ENCODE assay signal across 8 cellular contexts in genomic region chr3:67357610-67358458, GRCh38.
A peak's percentile ranks its signal among the peaks of the same experiment; 100 is the strongest.
DNase-seq lines count a peak whose midpoint lies in the region; ATAC-seq, FAIRE-seq and TF ChIP-seq lines count a peak whose summit lies in the region.

No MANE protein-coding gene starts in this region.

- H4K91ac ChIP-seq in trophoblast cell (ENCODE audit: low read depth, low read length): no peak overlapping the region

- H2BK12ac ChIP-seq in trophoblast cell (ENCODE audit: low read length): peak overlapping the region; percentile 87

- no peak overlapping the region for H3K9ac ChIP-seq in trophoblast cell (ENCODE audit: low read length)

- H3K27ac ChIP-seq in trophoblast cell (ENCODE audit: low read depth, low read length) (no peak overlapping the region), aorta (ENCODE audit: low read depth in 1 of 2, low read length in 2 of 2) (no peak overlapping the region)

- no peaks in the 10 kb centered on the region for H3K27me3 ChIP-seq in bronchial epithelial cell (ENCODE audit: control insufficient read depth, insufficient read depth, low read length)
- H3K27me3 ChIP-seq in trophoblast cell (ENCODE audit: insufficient read depth, low read length): no peaks in the 10 kb centered on the region
- H3K27me3 ChIP-seq in aorta (ENCODE audit: control insufficient read depth in 1 of 2, insufficient read depth in 2 of 2, low read length in 1 of 2): no peaks in the 10 kb centered on the region

- H3K9me3 ChIP-seq in trophoblast cell (ENCODE audit: insufficient read depth, low read depth, low read length) (no peaks in the 10 kb centered on the region), aorta (ENCODE audit: control insufficient read depth, low read length) (no peaks in the 10 kb centered on the region)

- no peak overlapping the region for H2BK5ac ChIP-seq in trophoblast cell (ENCODE audit: low read depth, low read length, poor library complexity)

- no peak overlapping the region for H3K4ac ChIP-seq in trophoblast cell (ENCODE audit: low read depth, low read length)

- peak overlapping the region; percentile 75 for H4K12ac ChIP-seq in trophoblast cell (ENCODE audit: low read depth, low read length)

- no CpG with 5 or more reads among the region's 5 CpGs for WGBS in trophoblast cell (ENCODE audit: extremely low coverage, insufficient coverage, insufficient read length)
- WGBS in aorta, 2 donors: 13 to 15% methylated on average over 5 of the region's 5 CpGs

- H3K4me2 ChIP-seq in trophoblast cell (ENCODE audit: low read length): no peak overlapping the region

- TF ChIP-seq CTCF in NB4 (IDR thresholded peaks at IDR 0.05; ENCODE audit: low read depth, low read length) (peak; percentile 21), bronchial epithelial cell (IDR thresholded peaks at IDR 0.05; ENCODE audit: insufficient read depth, low read length, severe bottlenecking) (peak; percentile 65)

- peaks cover 0 to 4% of the 10 kb centered on the region in 2 experiments for H3K4me1 ChIP-seq in trophoblast cell (ENCODE audit: control insufficient read depth in 1 of 2, insufficient read depth in 2 of 2, low read length in 2 of 2)
- H3K4me1 ChIP-seq in aorta (ENCODE audit: control insufficient read depth in 1 of 2, insufficient read depth in 2 of 2, low read length in 2 of 2): no peaks in the 10 kb centered on the region

- H3K4me3 ChIP-seq in NB4 (ENCODE audit: low read depth, low read length) (no peak overlapping the region), bronchial epithelial cell (ENCODE audit: low read depth, low read length) (no peak overlapping the region), trophoblast cell (ENCODE audit: low read depth, low read length) (no peak overlapping the region), aorta (ENCODE audit: low read length in 2 of 2) (no peak overlapping the region)

- H3K79me2 ChIP-seq in trophoblast cell (ENCODE audit: control insufficient read depth, insufficient read depth, low read length, poor library complexity): no peaks in the 10 kb centered on the region

- H2AFZ ChIP-seq in trophoblast cell (ENCODE audit: insufficient read depth, low read length, poor library complexity): peak overlapping the region; percentile 78

- no peak overlapping the region for H3K23ac ChIP-seq in trophoblast cell (ENCODE audit: low read length)

- ATAC-seq in GM21723 (IDR thresholded peaks at IDR 0.05; ENCODE audit: unreplicated experiment): peak; percentile 79
- no peak for ATAC-seq in GM21737 (IDR thresholded peaks at IDR 0.05; ENCODE audit: unreplicated experiment)
- ATAC-seq in HG02763 (IDR thresholded peaks at IDR 0.05; ENCODE audit: unreplicated experiment): no peak
- ATAC-seq in aorta (ENCODE audit: low FRiP score): no peak

- peak overlapping the region; percentile 80 for H2BK120ac ChIP-seq in trophoblast cell (ENCODE audit: insufficient read depth, low read length, poor library complexity)

- no peak overlapping the region for H3K14ac ChIP-seq in trophoblast cell (ENCODE audit: low read length)

- no peak overlapping the region for H3K18ac ChIP-seq in trophoblast cell (ENCODE audit: low read length)

- H2AK5ac ChIP-seq in trophoblast cell (ENCODE audit: low read length): no peak overlapping the region

- peak; percentile 5 for DNase-seq in GM04504 (ENCODE audit: low read depth)
- DNase-seq in NB4 (ENCODE audit: low read depth): peak; percentile 12
- DNase-seq in bronchial epithelial cell (ENCODE audit: low read depth): peak; percentile 43
- DNase-seq in trophoblast cell: peak; percentile 10 to 59
- DNase-seq in aorta: no peak

- no peaks in the 10 kb centered on the region for H3K79me1 ChIP-seq in trophoblast cell (ENCODE audit: low read length)

- no peaks in the 10 kb centered on the region for H3K36me3 ChIP-seq in bronchial epithelial cell (ENCODE audit: control insufficient read depth, insufficient read depth, low read length)
- no peaks in the 10 kb centered on the region for H3K36me3 ChIP-seq in trophoblast cell (ENCODE audit: control insufficient read depth in 1 of 2, insufficient read depth in 2 of 2, low read length in 2 of 2)
- H3K36me3 ChIP-seq in aorta (ENCODE audit: control insufficient read depth in 1 of 2, insufficient read depth in 2 of 2, low read length in 1 of 2): no peaks in the 10 kb centered on the region

- no peak for TF ChIP-seq POLR2A in NB4 (IDR thresholded peaks at IDR 0.05; ENCODE audit: extremely low read depth, insufficient read length)

- intact Hi-C loops in aorta (cut with DNase I): no loop called here

- peak overlapping the region; percentile 85 for H4K8ac ChIP-seq in trophoblast cell (ENCODE audit: low read depth, low read length)

- FAIRE-seq in bronchial epithelial cell (lab: Jason Lieb, UNC): no peak

Comparison
In these comparisons a context has a peak if more than half of its experiments do, and no peak if none do; other contexts are left out.
1. DNase-seq: peak in GM04504 (single experiment), NB4 (single experiment), bronchial epithelial cell (single experiment) and trophoblast cell (2 of 2); none in aorta (0 of 2).